1 cellular context compared by ENCODE assay signal in the genomic region with DNA sequence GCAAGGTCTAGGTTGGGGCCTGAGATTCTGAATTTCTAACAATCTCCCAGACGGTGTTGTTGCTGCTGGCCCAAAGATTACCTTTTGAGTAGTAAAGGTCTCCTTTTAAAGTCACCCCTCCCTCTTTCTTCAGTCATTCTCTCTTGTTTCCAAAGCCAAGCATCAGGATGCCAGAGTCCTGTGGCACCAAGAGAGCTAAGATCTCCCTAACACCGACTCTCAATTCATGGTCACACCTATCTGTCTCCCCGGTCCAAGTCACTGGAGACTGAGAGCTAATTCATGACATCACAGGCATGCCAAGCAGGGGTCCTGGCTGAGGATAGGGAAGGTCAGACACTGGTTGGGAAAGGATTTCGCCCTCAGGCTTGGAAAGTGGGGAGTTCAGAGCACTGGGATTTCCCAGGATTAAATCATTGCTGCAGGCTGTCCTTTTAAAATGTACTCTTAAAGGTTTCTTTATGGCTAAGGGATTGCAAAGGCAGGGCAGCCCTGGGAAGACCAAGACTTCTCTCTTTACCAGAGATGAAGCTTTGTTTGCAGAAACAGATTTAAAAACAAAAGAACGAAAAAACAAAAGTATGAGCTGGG.
TF ChIP-seq lines count a peak whose summit lies in the region.

No MANE protein-coding gene starts in this region.

TF ChIP-seq in IMR-90, 13 proteins besides CTCF, POLR2A, EP300 and RAD21:
- no peak for TF ChIP-seq FOS (IDR thresholded peaks at IDR 0.05; ENCODE audit: low read depth, low read length)
- TF ChIP-seq MAZ (IDR thresholded peaks at IDR 0.05; ENCODE audit: borderline replicate concordance, low read depth, low read length), result no peak
- TF ChIP-seq NFE2L2 (IDR thresholded peaks at IDR 0.05; ENCODE audit: low read depth, low read length), result no peak
- no peak for TF ChIP-seq RCOR1 (IDR thresholded peaks at IDR 0.05; ENCODE audit: insufficient replicate concordance, low read length)
- TF ChIP-seq MAFK (IDR thresholded peaks at IDR 0.05; ENCODE audit: low read depth, low read length), result no peak
- no peak for TF ChIP-seq RFX5 (IDR thresholded peaks at IDR 0.05; ENCODE audit: low read depth, low read length)
- no peak for TF ChIP-seq CEBPB (IDR thresholded peaks at IDR 0.05; ENCODE audit: low read depth, low read length)
- no peak for TF ChIP-seq MXI1 (IDR thresholded peaks at IDR 0.05; ENCODE audit: borderline replicate concordance, low read depth, low read length)
- TF ChIP-seq CHD1 (IDR thresholded peaks at IDR 0.05; ENCODE audit: low read depth, low read length), result no peak
- no peak for TF ChIP-seq SMC3 (IDR thresholded peaks at IDR 0.05; ENCODE audit: low read depth, low read length)
- TF ChIP-seq, protein P1, sequence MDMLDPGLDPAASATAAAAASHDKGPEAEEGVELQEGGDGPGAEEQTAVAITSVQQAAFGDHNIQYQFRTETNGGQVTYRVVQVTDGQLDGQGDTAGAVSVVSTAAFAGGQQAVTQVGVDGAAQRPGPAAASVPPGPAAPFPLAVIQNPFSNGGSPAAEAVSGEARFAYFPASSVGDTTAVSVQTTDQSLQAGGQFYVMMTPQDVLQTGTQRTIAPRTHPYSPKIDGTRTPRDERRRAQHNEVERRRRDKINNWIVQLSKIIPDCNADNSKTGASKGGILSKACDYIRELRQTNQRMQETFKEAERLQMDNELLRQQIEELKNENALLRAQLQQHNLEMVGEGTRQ (IDR thresholded peaks at IDR 0.05; ENCODE audit: low read depth, low read length), result no peak
- TF ChIP-seq ELK1 (IDR thresholded peaks at IDR 0.05; ENCODE audit: borderline replicate concordance, low read depth, low read length), result no peak
